Comparison of ENCODE assay signal across 34 cellular contexts in genomic region chr1:14774225-14774624, GRCh38.
A peak's percentile ranks its signal among the peaks of the same experiment; 100 is the strongest.
DNase-seq lines count a peak whose midpoint lies in the region; ATAC-seq, FAIRE-seq and TF ChIP-seq lines count a peak whose summit lies in the region.
"Had no signal": no experiment of that assay in that cellular context is flagged by ENCODE, and none has a peak within 500 bp of the region (broad histone marks: within the 10 kb centered on the region; RNA-seq: fewer than 3 reads in every experiment).

No MANE protein-coding gene starts in this region.

- peaks cover 5% of the 10 kb centered on the region for H3K9me1 ChIP-seq in K562 (ENCODE audit: control insufficient read depth, insufficient read depth, low read length)

- no peaks in the 10 kb centered on the region for H3K36me3 Mint-ChIP-seq in MCF 10A (ENCODE audit: insufficient read depth, unreplicated experiment)
- no peaks in the 10 kb centered on the region for H3K36me3 Mint-ChIP-seq in dendritic cell treated with granulocyte-macrophage colony-stimulating factor and Interleukin-4, amounts not matched to agents 40 ng/mL and 50 ng/mL, for 4 days (ENCODE audit: low read depth)
- H3K36me3 Mint-ChIP-seq: CD14-positive monocyte; CD4-positive, alpha-beta memory T cell; CD4-positive, CD25-positive, alpha-beta regulatory T cell; CD8-positive, alpha-beta memory T cell; CD8-positive, alpha-beta T cell had no signal

- no peak for ATAC-seq in K562
- ATAC-seq in GM19351 (IDR thresholded peaks at IDR 0.05; ENCODE audit: unreplicated experiment), result no peak
- ATAC-seq: A549; CD8-positive, alpha-beta T cell had no signal

- no peaks in the 10 kb centered on the region for H3K4me1 ChIP-seq in breast epithelium
- peaks cover 35% of the 10 kb centered on the region in 2 experiments for H3K4me1 ChIP-seq in K562 (replicated peaks in 1 of 2; ENCODE audit: control insufficient read depth in 2 of 2, insufficient read depth in 2 of 2, low read length in 2 of 2)
- H3K4me1 ChIP-seq: A549, BE2C, Caco-2 had no signal

- H3K4me2 ChIP-seq in K562 (ENCODE audit: insufficient read depth, low read length), result peak overlapping the region; percentile 34
- H3K4me2 ChIP-seq: A549; BLaER1; BLaER1 treated with 17β-estradiol and CSF1 and Interleukin-3, amounts not matched to agents 10 nM and 100 nM had no signal

- H3K4me1 Mint-ChIP-seq in MCF 10A (ENCODE audit: insufficient read depth, unreplicated experiment), result no peaks in the 10 kb centered on the region
- H3K4me1 Mint-ChIP-seq in dendritic cell treated with granulocyte-macrophage colony-stimulating factor and Interleukin-4, amounts not matched to agents 40 ng/mL and 50 ng/mL, for 4 days (ENCODE audit: low read depth), result peaks cover 42% of the 10 kb centered on the region
- H3K4me1 Mint-ChIP-seq: B cell; CD4-positive, CD25-positive, alpha-beta regulatory T cell; CD8-positive, alpha-beta memory T cell had no signal

- CTCF ChIA-PET in MCF 10A (lab: Yijun Ruan, JAX), result no interaction called here
- CTCF ChIA-PET in K562 (lab: Yijun Ruan, JAX; ENCODE audit: low intra/inter-chr PET ratio), result no interaction called here

- no peak overlapping the region for H2AFZ ChIP-seq in K562 (ENCODE audit: low read depth, low read length)

- H3K27ac Mint-ChIP-seq in MCF 10A (ENCODE audit: low read depth, unreplicated experiment), result peak overlapping the region; percentile 51
- H3K27ac Mint-ChIP-seq in dendritic cell treated with granulocyte-macrophage colony-stimulating factor and Interleukin-4, amounts not matched to agents 40 ng/mL and 50 ng/mL, for 4 days, result peak overlapping the region; percentile 59
- H3K27ac Mint-ChIP-seq: B cell; CD4-positive, alpha-beta T cell; CD4-positive, CD25-positive, alpha-beta regulatory T cell; CD8-positive, alpha-beta memory T cell; CD8-positive, alpha-beta T cell had no signal

- TF ChIP-seq RAD21 in K562 (CRISPR knock-in tag; conservative IDR thresholded peaks at IDR 0.05 in 1 of 2, IDR thresholded peaks at IDR 0.05 in 1 of 2), result no peak

- H3K4me3 ChIP-seq in breast epithelium, result no peak overlapping the region
- H3K4me3 ChIP-seq in K562, result no peak overlapping the region
- H3K4me3 ChIP-seq: A549; BLaER1; BLaER1 treated with 17β-estradiol and CSF1 and Interleukin-3, amounts not matched to agents 10 nM and 100 nM had no signal

- peaks cover 4% of the 10 kb centered on the region; the same call in 1 of the 2 replicates for H4K20me1 ChIP-seq in K562 (replicated peaks; ENCODE audit: control insufficient read depth, insufficient read depth, low read length)
- H4K20me1 ChIP-seq: BLaER1; BLaER1 treated with 17β-estradiol and CSF1 and Interleukin-3, amounts not matched to agents 10 nM and 100 nM had no signal

- FAIRE-seq in K562 (lab: Jason Lieb, UNC), result no peak
- FAIRE-seq: A204.1, A549, D721Med had no signal

- TF ChIP-seq POLR2A in breast epithelium (IDR thresholded peaks at IDR 0.05), result no peak
- TF ChIP-seq POLR2A in K562 (conservative IDR thresholded peaks at IDR 0.05), result no peak; the same call in 1 of the 2 replicates

- in situ Hi-C loops in K562 (cut with MboI), result no loop called here

- BruUV-seq in MCF 10A (replicated peaks; lab: Mats Ljungman, UMichigan), result no TSS peak
- BruUV-seq in K562 (replicated peaks; lab: Mats Ljungman, UMichigan), result no TSS peak

- peak overlapping the region; percentile 11 to 23; a peak in 1 of 4 replicates for H3K9ac ChIP-seq in K562 (ENCODE audit: insufficient read depth in 1 of 2, low read depth in 2 of 2, low read length in 2 of 2)
- H3K9ac ChIP-seq: BLaER1; BLaER1 treated with 17β-estradiol and CSF1 and Interleukin-3, amounts not matched to agents 10 nM and 100 nM had no signal

- H3K27ac ChIP-seq in breast epithelium, result no peak overlapping the region
- no peak overlapping the region for H3K27ac ChIP-seq in K562 (ENCODE audit: extremely low read depth, low read depth, low read length)
- H3K27ac ChIP-seq: 22Rv1; A549; BLaER1; BLaER1 treated with 17β-estradiol and CSF1 and Interleukin-3, amounts not matched to agents 10 nM and 100 nM; C4-2B had no signal

- intact Hi-C loops in MCF 10A (cut with micrococcal nuclease), result no loop called here
- intact Hi-C loops in breast epithelium (cut with DNase I; ENCODE audit: low total_unique reads), result no loop called here
- intact Hi-C loops in K562 (cut with micrococcal nuclease), result loop anchor here (5.0 kb wide), 1 partner anchor 253 kb away; no protein-coding TSS in a partner anchor
- intact Hi-C loops in dendritic cell treated with granulocyte-macrophage colony-stimulating factor and Interleukin-4, amounts not matched to agents 40 ng/mL and 50 ng/mL, for 4 days (cut with micrococcal nuclease), result no loop called here

- no peak for TF ChIP-seq EP300 in K562 (IDR thresholded peaks at IDR 0.05; ENCODE audit: low read length)

- TF ChIP-seq CTCF in MCF 10A (IDR thresholded peaks at IDR 0.05; ENCODE audit: unreplicated experiment) (no peak), breast epithelium (IDR thresholded peaks at IDR 0.05) (no peak), K562 (IDR thresholded peaks at IDR 0.05 in 2 of 3, conservative IDR thresholded peaks at IDR 0.05 in 1 of 3; ENCODE audit: insufficient read depth in 2 of 3, low read depth in 1 of 3, low read length in 3 of 3) (no peak)

- no peaks in the 10 kb centered on the region for H3K27me3 Mint-ChIP-seq in MCF 10A (ENCODE audit: insufficient read depth, unreplicated experiment)
- no peaks in the 10 kb centered on the region for H3K27me3 Mint-ChIP-seq in dendritic cell treated with granulocyte-macrophage colony-stimulating factor and Interleukin-4, amounts not matched to agents 40 ng/mL and 50 ng/mL, for 4 days
- H3K27me3 Mint-ChIP-seq: CD4-positive, alpha-beta T cell; CD4-positive, CD25-positive, alpha-beta regulatory T cell had no signal

- POLR2A ChIA-PET in MCF 10A (lab: Yijun Ruan, JAX) (interaction anchor here (0.6 kb wide), 1 partner anchor 187 kb away, joined by 3 read pairs; no protein-coding TSS in a partner anchor), K562 (lab: Yijun Ruan, JAX) (interaction anchor here (0.6 to 0.7 kb wide), 2 partner anchors 425 to 1626 kb away, joined by 3 to 5 read pairs; no protein-coding TSS in a partner anchor)

- H3K4me3 Mint-ChIP-seq in MCF 10A (ENCODE audit: unreplicated experiment), result no peak overlapping the region
- H3K4me3 Mint-ChIP-seq in dendritic cell treated with granulocyte-macrophage colony-stimulating factor and Interleukin-4, amounts not matched to agents 40 ng/mL and 50 ng/mL, for 4 days, result no peak overlapping the region
- H3K4me3 Mint-ChIP-seq: B cell; CD14-positive monocyte; CD4-positive, alpha-beta memory T cell; CD4-positive, alpha-beta T cell; CD4-positive, CD25-positive, alpha-beta regulatory T cell; CD8-positive, alpha-beta memory T cell; CD8-positive, alpha-beta T cell had no signal

- 66% methylated on average over 5 of the region's 5 CpGs for whole genome bisulfite sequencing in K562 (ENCODE audit: insufficient coverage, low coverage, missing lambda C conversion rate)

- H3K9me3 Mint-ChIP-seq in MCF 10A (ENCODE audit: unreplicated experiment), result peaks cover 7% of the 10 kb centered on the region
- H3K9me3 Mint-ChIP-seq in dendritic cell treated with granulocyte-macrophage colony-stimulating factor and Interleukin-4, amounts not matched to agents 40 ng/mL and 50 ng/mL, for 4 days, result no peaks in the 10 kb centered on the region
- H3K9me3 Mint-ChIP-seq: CD4-positive, alpha-beta T cell; CD8-positive, alpha-beta T cell had no signal

- peaks cover 40% of the 10 kb centered on the region for H3K79me2 ChIP-seq in K562 (ENCODE audit: control insufficient read depth, insufficient read depth, low read length)

- no peaks in the 10 kb centered on the region for H3K36me3 ChIP-seq in breast epithelium
- H3K36me3 ChIP-seq in K562 (ENCODE audit: control insufficient read depth, insufficient read depth, low read length), result peaks cover 50% of the 10 kb centered on the region
- H3K36me3 ChIP-seq: BE2C; BLaER1; BLaER1 treated with 17β-estradiol and CSF1 and Interleukin-3, amounts not matched to agents 10 nM and 100 nM had no signal

- H3K27me3 ChIP-seq in breast epithelium (no peaks in the 10 kb centered on the region), K562 (ENCODE audit: control insufficient read depth in 2 of 2, insufficient read depth in 2 of 2, low read length in 2 of 2) (no peaks in the 10 kb centered on the region)
- H3K27me3 ChIP-seq: BE2C; BLaER1; BLaER1 treated with 17β-estradiol and CSF1 and Interleukin-3, amounts not matched to agents 10 nM and 100 nM had no signal

- no peak for DNase-seq in MCF 10A (ENCODE audit: unreplicated experiment)
- DNase-seq in breast epithelium (ENCODE audit: low spot score in 2 of 2), result no peak
- no peak for DNase-seq in K562 (ENCODE audit: extremely low read depth in 1 of 4, low spot score in 3 of 4)
- DNase-seq in AML-193 (lab: John Stamatoyannopoulos, UW), result no peak
- DNase-seq: 8988T; ACHN; BE2C; C1 segment of cervical spinal cord; Caco-2; Calu3; CD4-positive, alpha-beta memory T cell; CD4-positive, alpha-beta T cell; CD4-positive, CD25-positive, alpha-beta regulatory T cell; CD8-positive, alpha-beta memory T cell; CD8-positive, alpha-beta T cell; COR-L47; DMS 273 treated with DMSO at 0.1 percent for 48 hours; DMS153; DMS53; DMS79; DMS79 treated with DMSO at 0.1 percent for 48 hours; DND-41; EL had no signal

- no peaks in the 10 kb centered on the region for H3K9me3 ChIP-seq in breast epithelium
- H3K9me3 ChIP-seq in K562 (replicated peaks; ENCODE audit: control insufficient read depth, insufficient read depth, low read depth, low read length), result no peaks in the 10 kb centered on the region
- H3K9me3 ChIP-seq: A549, BE2C, Caco-2 had no signal

TF ChIP-seq in K562, 482 proteins besides CTCF, POLR2A, EP300 and RAD21 (continues in another document):
- TF ChIP-seq TRIM24 (IDR thresholded peaks at IDR 0.05) (peak; percentile 70 to 73; a peak in 3 of 4 replicates), TCF15 (CRISPR knock-in tag; IDR thresholded peaks at IDR 0.05) (no peak), BCOR (IDR thresholded peaks at IDR 0.05) (peak; percentile 96), KDM5B (IDR thresholded peaks at IDR 0.05; ENCODE audit: insufficient replicate concordance, low read depth, low read length) (no peak), SMARCE1 (IDR thresholded peaks at IDR 0.05) (0 out of 2 replicates have a peak, but pooled peaks have one; percentile 32), BRCA1 (IDR thresholded peaks at IDR 0.05) (no peak), BRCA1 (CRISPR knock-in tag; IDR thresholded peaks at IDR 0.05) (no peak), DPF2 (IDR thresholded peaks at IDR 0.05) (peak; percentile 65), TEAD4 (IDR thresholded peaks at IDR 0.05; ENCODE audit: low read length) (no peak), TEAD4 (CRISPR knock-in tag; IDR thresholded peaks at IDR 0.05; ENCODE audit: borderline replicate concordance) (no peak)
